8 cellular contexts compared by ENCODE assay signal in genomic region chr16:85296859-85297698, GRCh38.
DNase-seq lines count a peak whose midpoint lies in the region; ATAC-seq and TF ChIP-seq lines count a peak whose summit lies in the region.

No MANE protein-coding gene starts in this region.

- 59 to 60% methylated on average over 18 of the region's 18 CpGs for WGBS in lung, 2 donors
- WGBS in lower leg skin, 2 donors = 61 to 68% methylated on average over 12 to 15 of the region's 18 CpGs

- in situ Hi-C loops in KBM-7 (cut with MboI; ENCODE audit: low pct_unique_long_range_greater_than_20kb, low sequenced_read_pairs) = no loop called here

- H3K27ac ChIP-seq in WERI-Rb-1 (no peak overlapping the region), lung (ENCODE audit: low read depth in 1 of 2, low read length in 1 of 2) (no peak overlapping the region)

- peak; percentile 45 for ATAC-seq in lung (ENCODE audit: insufficient read depth, low FRiP score)

- BruUV-seq in Caco-2 (replicated peaks; lab: Mats Ljungman, UMichigan) = no TSS peak

- POLR2A ChIA-PET in Caco-2 (lab: Charles Lee) = interaction anchor here (0.6 kb wide), 1 partner anchor 12 kb away, joined by 3 read pairs; no protein-coding TSS in a partner anchor

- H3K27me3 ChIP-seq in Caco-2 (replicated peaks; ENCODE audit: control insufficient read depth, insufficient read depth, low read length) = no peaks in the 10 kb centered on the region
- no peaks in the 10 kb centered on the region for H3K27me3 ChIP-seq in WERI-Rb-1 (ENCODE audit: insufficient read depth, low read depth, severe bottlenecking)
- H3K27me3 ChIP-seq in lung (ENCODE audit: control insufficient read depth, insufficient read depth) = no peaks in the 10 kb centered on the region

- no peak for TF ChIP-seq POLR2A in lower leg skin (IDR thresholded peaks at IDR 0.05)

- H3K36me3 Mint-ChIP-seq in Caco-2 (ENCODE audit: insufficient read depth, unreplicated experiment) = peaks cover 13% of the 10 kb centered on the region

- H3K27me3 Mint-ChIP-seq in Caco-2 (ENCODE audit: insufficient read depth, unreplicated experiment) = no peaks in the 10 kb centered on the region

- DNase-seq in Caco-2 (peak; percentile 66 to 76), KBM-7 (peak; percentile 51), WERI-Rb-1 (peak; percentile 40), lung (ENCODE audit: low spot score) (no peak), lower leg skin (ENCODE audit: low spot score in 2 of 2) (no peak), NCI-H446 treated with DMSO at 0.1 percent for 48 hours (lab: John Stamatoyannopoulos, UW) (no peak)
- DNase-seq in central memory CD4-positive, alpha-beta T cell = peak; percentile 17
- peak; percentile 21 to 68 (median 39) for DNase-seq in stimulated activated naive CD4-positive, alpha-beta T cell (lab: John Stamatoyannopoulos, UW)

- intact Hi-C loops in Caco-2 (cut with micrococcal nuclease; ENCODE audit: unreplicated experiment) = loop anchor here (5.0 kb wide), 1 partner anchor 35 kb away; no protein-coding TSS in a partner anchor
- intact Hi-C loops in lower leg skin (cut with DNase I; ENCODE audit: low total_unique reads) = no loop called here

- H3K4me1 ChIP-seq in Caco-2 (peaks cover 8% of the 10 kb centered on the region; the same call in 1 of the 2 replicates), lung (ENCODE audit: control insufficient read depth in 2 of 2, insufficient read depth in 2 of 2, low read length in 2 of 2) (no peaks in the 10 kb centered on the region)

- no peak overlapping the region for H3K27ac Mint-ChIP-seq in Caco-2 (ENCODE audit: unreplicated experiment)

- H3K4me3 ChIP-seq in Caco-2 (ENCODE audit: low read depth, low read length) (no peak overlapping the region), WERI-Rb-1 (ENCODE audit: low read depth, low read length) (no peak overlapping the region), lung (no peak overlapping the region), lower leg skin (ENCODE audit: low read depth, poor library complexity, severe bottlenecking) (no peak overlapping the region)

- H3K36me3 ChIP-seq in Caco-2 (ENCODE audit: control insufficient read depth, insufficient read depth, low read length) (no peaks in the 10 kb centered on the region), WERI-Rb-1 (no peaks in the 10 kb centered on the region), lung (ENCODE audit: control insufficient read depth in 2 of 2, insufficient read depth in 2 of 2, low read length in 2 of 2) (no peaks in the 10 kb centered on the region)

- TF ChIP-seq CTCF in Caco-2 (IDR thresholded peaks at IDR 0.05; ENCODE audit: insufficient read depth in 1 of 2, low read depth in 1 of 2, low read length in 1 of 2, severe bottlenecking in 1 of 2, unreplicated experiment in 1 of 2) (peak; percentile 90 to 92), WERI-Rb-1 (IDR thresholded peaks at IDR 0.05; ENCODE audit: low read depth, low read length) (peak; percentile 56), lung (IDR thresholded peaks at IDR 0.05; ENCODE audit: control extremely low read depth, extremely low read depth) (peak; percentile 22), lower leg skin (IDR thresholded peaks at IDR 0.05) (no peak)

- CTCF ChIA-PET in Caco-2 (lab: Charles Lee) = interaction anchor here (0.6 to 2.0 kb wide), 10 partner anchors 9 to 326 kb away, joined by 3 to 11 read pairs (median 3); no protein-coding TSS in a partner anchor

- H3K4me1 Mint-ChIP-seq in Caco-2 (ENCODE audit: low read depth, unreplicated experiment) = peaks cover 4% of the 10 kb centered on the region

- H3K9me3 ChIP-seq in Caco-2 (no peaks in the 10 kb centered on the region), WERI-Rb-1 (ENCODE audit: severe bottlenecking) (no peaks in the 10 kb centered on the region), lung (ENCODE audit: control insufficient read depth in 2 of 2, insufficient read depth in 1 of 2, low read length in 1 of 2) (no peaks in the 10 kb centered on the region)

- H3K4me3 Mint-ChIP-seq in Caco-2 (ENCODE audit: unreplicated experiment) = no peak overlapping the region

- H3K9me3 Mint-ChIP-seq in Caco-2 (ENCODE audit: unreplicated experiment) = no peaks in the 10 kb centered on the region

Comparison
In these comparisons a context has a peak if more than half of its experiments do, and no peak if none do; other contexts are left out.
1. DNase-seq: peak in Caco-2 (2 of 2), KBM-7 (single experiment), WERI-Rb-1 (single experiment), central memory CD4-positive, alpha-beta T cell (single experiment) and stimulated activated naive CD4-positive, alpha-beta T cell (6 of 6); none in lung (single experiment), lower leg skin (0 of 2) and NCI-H446 treated with DMSO at 0.1 percent for 48 hours (single experiment).
2. CTCF ChIP-seq: peak in Caco-2 (2 of 2), WERI-Rb-1 (single experiment) and lung (single experiment); none in lower leg skin (0 of 3).